In the genomic region with DNA sequence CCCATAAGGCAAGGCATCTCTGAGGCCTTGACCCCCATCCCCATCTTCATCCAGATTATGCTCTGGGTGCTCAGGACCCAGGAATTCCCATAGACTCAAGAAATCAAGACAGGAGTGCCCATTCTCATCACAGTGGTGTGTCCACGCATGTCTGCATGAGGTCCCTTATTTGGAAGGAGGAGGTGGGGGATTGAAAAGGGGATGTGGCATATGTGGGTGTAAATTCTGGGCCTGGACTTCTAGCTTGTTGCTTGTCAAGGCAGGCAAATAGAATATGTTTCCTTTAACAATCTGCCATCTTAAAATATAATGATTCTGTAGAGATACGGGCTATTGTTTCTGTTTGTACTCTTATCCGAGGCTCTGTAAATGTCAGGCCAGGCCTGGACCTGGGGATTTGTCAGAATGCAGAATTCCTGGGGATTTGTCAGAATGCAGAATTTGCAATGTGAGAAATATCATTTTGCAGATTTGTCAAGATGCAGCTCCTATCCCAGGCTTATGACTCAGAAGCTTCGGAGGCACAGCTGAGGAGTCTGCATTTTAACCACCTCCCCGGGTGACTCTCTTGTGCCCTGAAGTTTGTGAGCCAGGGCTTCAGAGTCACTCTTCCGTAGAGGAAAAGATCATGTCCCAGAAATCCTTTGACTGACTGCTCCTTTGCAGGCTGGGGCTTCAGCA, we compare ENCODE assay signal across 16 cellular contexts.
"Had no signal": no experiment of that assay in that cellular context is flagged by ENCODE, and none has a peak within 500 bp of the region (broad histone marks: within the 10 kb centered on the region; RNA-seq: fewer than 3 reads in every experiment).

No MANE protein-coding gene starts in this region.

- H3K4me3 ChIP-seq: gastrocnemius medialis, heart left ventricle, left ventricle myocardium inferior, right atrium auricular region, tibial nerve had no signal

- ATAC-seq: activated T-helper 17 cell treated with anti-CD3 and anti-CD28 coated beads, Interleukin-2, amount 50 U/mL, for 72 hours; gastrocnemius medialis; heart left ventricle had no signal

- H3K9me3 ChIP-seq: gastrocnemius medialis, heart left ventricle, left ventricle myocardium inferior, right atrium auricular region, tibial nerve had no signal

- H3K36me3 ChIP-seq: brain microvascular endothelial cell, gastrocnemius medialis, heart left ventricle, left ventricle myocardium inferior, right atrium auricular region, tibial nerve had no signal

- H3K4me1 ChIP-seq: right atrium auricular region had no signal

- H3K27ac ChIP-seq: brain microvascular endothelial cell, gastrocnemius medialis, heart left ventricle, left ventricle myocardium inferior, right atrium auricular region, tibial nerve, WERI-Rb-1 had no signal

- DNase-seq: activated naive CD4-positive, alpha-beta T cell; activated T-cell treated with anti-CD3 and anti-CD28 coated beads, Interleukin-2, amount 50 U/mL, for 1 hour; amygdala; brain microvascular endothelial cell; central memory CD4-positive, alpha-beta T cell; gastrocnemius medialis; left ventricle myocardium inferior; mammary epithelial cell; occipital lobe; stimulated activated naive CD8-positive, alpha-beta T cell treated with anti-CD3 and anti-CD28 coated beads, Interleukin-15, Interleukin-2, amounts not matched to agents 100 U/mL and 50 U/mL, for 24 hours; substantia nigra; WERI-Rb-1 had no signal

- H3K27me3 ChIP-seq: brain microvascular endothelial cell, gastrocnemius medialis, heart left ventricle, right atrium auricular region, tibial nerve had no signal
